In genomic region chr20:63100926-63101699, GRCh38 we compare ENCODE assay signal across 12 cellular contexts.
DNase-seq lines count a peak whose midpoint lies in the region; ATAC-seq lines count a peak whose summit lies in the region.
"Had no signal": no experiment of that assay in that cellular context is flagged by ENCODE, and none has a peak within 500 bp of the region (broad histone marks: within the 10 kb centered on the region; RNA-seq: fewer than 3 reads in every experiment).

No MANE protein-coding gene starts in this region.

- intact Hi-C loops in activated CD4-positive, alpha-beta T cell treated with anti-CD3 and anti-CD28 coated beads for 36 hours (cut with DNase I, micrococcal nuclease): no loop called here
- intact Hi-C loops in right cardiac atrium (cut with DNase I): no loop called here

- DNase-seq in activated CD4-positive, alpha-beta T cell treated with anti-CD3 and anti-CD28 coated beads for 36 hours: peak; percentile 17
- no peak for DNase-seq in activated CD4-positive, alpha-beta T cell treated with anti-CD3 and anti-CD28 coated beads, Interleukin-2, amount 50 U/mL, for 4 hours
- DNase-seq in T-helper 17 cell (peak in 1 of 3 donors; percentile 9), right cardiac atrium (peak; percentile 4 to 37 (median 10)), HCEC 1CT (no peak), cerebellum (ENCODE audit: low spot score) (no peak)
- DNase-seq in stimulated activated effector memory CD8-positive, alpha-beta T cell treated with anti-CD3 and anti-CD28 coated beads, Interleukin-12 subunit alpha, Interleukin-12 subunit beta, amount 100 ng/mL, for 72 hours (ENCODE audit: low spot score in 2 of 2): no peak
- DNase-seq: 8988T, NCI-H187 had no signal

- no peaks in the 10 kb centered on the region for H3K9me3 Mint-ChIP-seq in activated CD4-positive, alpha-beta T cell treated with anti-CD3 and anti-CD28 coated beads for 36 hours (ENCODE audit: low read depth)
- H3K9me3 Mint-ChIP-seq in stimulated activated effector memory CD8-positive, alpha-beta T cell treated with anti-CD3 and anti-CD28 coated beads, Interleukin-12 subunit alpha, Interleukin-12 subunit beta, amount 100 ng/mL, for 72 hours: no peaks in the 10 kb centered on the region
- H3K9me3 Mint-ChIP-seq: T-cell had no signal

- no peak overlapping the region for H3K27ac ChIP-seq in right cardiac atrium (ENCODE audit: low read length)

- H3K27me3 Mint-ChIP-seq in activated CD4-positive, alpha-beta T cell treated with anti-CD3 and anti-CD28 coated beads for 36 hours: no peaks in the 10 kb centered on the region
- no peaks in the 10 kb centered on the region for H3K27me3 Mint-ChIP-seq in T-helper 17 cell
- H3K27me3 Mint-ChIP-seq: T-cell had no signal

- no peak for ATAC-seq in activated CD4-positive, alpha-beta T cell treated with anti-CD3 and anti-CD28 coated beads for 36 hours
- ATAC-seq in T-helper 17 cell (no peak), right cardiac atrium (no peak), HG03159 (IDR thresholded peaks at IDR 0.05; ENCODE audit: unreplicated experiment) (no peak)
- no peak for ATAC-seq in stimulated activated effector memory CD8-positive, alpha-beta T cell treated with anti-CD3 and anti-CD28 coated beads, Interleukin-12 subunit alpha, Interleukin-12 subunit beta, amount 100 ng/mL, for 72 hours

- no peaks in the 10 kb centered on the region for H3K4me1 ChIP-seq in right cardiac atrium (ENCODE audit: control insufficient read depth, insufficient read depth, low read length)

- H3K4me3 ChIP-seq in right cardiac atrium (ENCODE audit: low read length): no peak overlapping the region

- CTCF ChIA-PET in activated CD4-positive, alpha-beta T cell treated with anti-CD3 and anti-CD28 coated beads for 36 hours (lab: Charles Lee): no interaction called here

- H3K36me3 Mint-ChIP-seq in activated CD4-positive, alpha-beta T cell treated with anti-CD3 and anti-CD28 coated beads for 36 hours (ENCODE audit: low read depth): no peaks in the 10 kb centered on the region
- no peaks in the 10 kb centered on the region for H3K36me3 Mint-ChIP-seq in T-helper 17 cell (ENCODE audit: low read depth)
- H3K36me3 Mint-ChIP-seq in stimulated activated effector memory CD8-positive, alpha-beta T cell treated with anti-CD3 and anti-CD28 coated beads, Interleukin-12 subunit alpha, Interleukin-12 subunit beta, amount 100 ng/mL, for 72 hours: peaks cover 11% of the 10 kb centered on the region
- H3K36me3 Mint-ChIP-seq: T-cell had no signal

- H3K4me3 Mint-ChIP-seq in activated CD4-positive, alpha-beta T cell treated with anti-CD3 and anti-CD28 coated beads for 36 hours: peak overlapping the region; percentile 77
- H3K4me3 Mint-ChIP-seq in T-helper 17 cell: peak overlapping the region; percentile 92
- peak overlapping the region; percentile 80 for H3K4me3 Mint-ChIP-seq in stimulated activated effector memory CD8-positive, alpha-beta T cell treated with anti-CD3 and anti-CD28 coated beads, Interleukin-12 subunit alpha, Interleukin-12 subunit beta, amount 100 ng/mL, for 72 hours

- H3K27me3 ChIP-seq in right cardiac atrium (ENCODE audit: control insufficient read depth, insufficient read depth): no peaks in the 10 kb centered on the region

- H3K9me3 ChIP-seq in T-helper 17 cell (ENCODE audit: control insufficient read depth, low read length, poor library complexity, severe bottlenecking) (no peaks in the 10 kb centered on the region), right cardiac atrium (ENCODE audit: control insufficient read depth, low read length) (no peaks in the 10 kb centered on the region)
- H3K9me3 ChIP-seq: thoracic aorta had no signal

- no peak overlapping the region for H3K27ac Mint-ChIP-seq in activated CD4-positive, alpha-beta T cell treated with anti-CD3 and anti-CD28 coated beads for 36 hours
- H3K27ac Mint-ChIP-seq in T-helper 17 cell: peak overlapping the region; percentile 92
- H3K27ac Mint-ChIP-seq in stimulated activated effector memory CD8-positive, alpha-beta T cell treated with anti-CD3 and anti-CD28 coated beads, Interleukin-12 subunit alpha, Interleukin-12 subunit beta, amount 100 ng/mL, for 72 hours: peak overlapping the region; percentile 89

- POLR2A ChIA-PET in activated CD4-positive, alpha-beta T cell treated with anti-CD3 and anti-CD28 coated beads for 36 hours (lab: Charles Lee): no interaction called here

- WGBS in right cardiac atrium: 68% methylated on average over 15 of the region's 15 CpGs

- peaks cover 5% of the 10 kb centered on the region for H3K4me1 Mint-ChIP-seq in activated CD4-positive, alpha-beta T cell treated with anti-CD3 and anti-CD28 coated beads for 36 hours
- peaks cover 2% of the 10 kb centered on the region for H3K4me1 Mint-ChIP-seq in T-helper 17 cell
- H3K4me1 Mint-ChIP-seq in stimulated activated effector memory CD8-positive, alpha-beta T cell treated with anti-CD3 and anti-CD28 coated beads, Interleukin-12 subunit alpha, Interleukin-12 subunit beta, amount 100 ng/mL, for 72 hours: peaks cover 5% of the 10 kb centered on the region

Comparison
In these comparisons a context has a peak if more than half of its experiments do, and no peak if none do; other contexts are left out.
1. DNase-seq: peak in activated CD4-positive, alpha-beta T cell treated with anti-CD3 and anti-CD28 coated beads for 36 hours (single experiment) and right cardiac atrium (3 of 3); none in activated CD4-positive, alpha-beta T cell treated with anti-CD3 and anti-CD28 coated beads, Interleukin-2, amount 50 U/mL, for 4 hours (0 of 2), stimulated activated effector memory CD8-positive, alpha-beta T cell treated with anti-CD3 and anti-CD28 coated beads, Interleukin-12 subunit alpha, Interleukin-12 subunit beta, amount 100 ng/mL, for 72 hours (0 of 2), HCEC 1CT (single experiment) and cerebellum (single experiment).
2. Peak in every context shown above with its lines, with median percentiles within 50 percentile points of each other: H3K4me3 Mint-ChIP-seq.